Comparison of ENCODE assay signal across 11 cellular contexts in the genomic region with DNA sequence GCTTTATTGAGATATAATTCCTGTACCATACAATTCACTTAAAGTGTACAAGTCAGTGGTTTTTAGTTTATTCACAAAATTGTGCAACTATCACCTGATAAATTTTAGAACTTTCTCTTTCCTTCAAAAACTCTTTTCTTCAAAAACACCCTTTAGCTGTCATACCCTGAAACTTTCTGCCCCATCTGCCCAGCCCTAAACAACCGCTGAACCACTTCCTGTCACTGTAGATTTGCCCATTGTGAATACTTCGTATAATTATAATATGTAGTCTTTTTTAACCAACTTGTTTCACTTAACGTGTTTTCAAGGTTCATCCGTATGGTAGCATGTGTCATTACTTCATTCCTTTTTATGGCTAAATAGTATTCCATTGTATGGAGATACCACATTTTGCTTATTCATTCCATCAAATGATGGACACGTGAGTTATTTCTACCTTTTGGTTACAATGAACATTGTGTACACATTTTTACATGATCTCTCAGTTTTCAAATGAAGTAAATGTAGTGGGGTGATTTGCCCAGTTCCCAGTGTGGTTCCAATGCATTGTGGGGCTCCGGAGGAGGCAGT. TPM values are rescaled to one million over a fixed set of nuclear protein-coding genes. Genes with fewer than 3 reads are reported as not detected.
DNase-seq lines count a peak whose midpoint lies in the region; ATAC-seq, FAIRE-seq and TF ChIP-seq lines count a peak whose summit lies in the region.
"Had no signal": no experiment of that assay in that cellular context is flagged by ENCODE, and none has a peak within 500 bp of the region (broad histone marks: within the 10 kb centered on the region; RNA-seq: fewer than 3 reads in every experiment).

No MANE protein-coding gene starts in this region.

- peak; percentile 38 for DNase-seq in stimulated activated CD4-positive, alpha-beta T cell treated with anti-CD3 and anti-CD28 coated beads, Interleukin-4, amount 100 ng/mL, for 24 hours
- no peak for DNase-seq in stimulated activated CD4-positive, alpha-beta T cell treated with anti-CD3 and anti-CD28 coated beads, Interleukin-2, amount 100 ng/mL, for 48 hours
- peak; percentile 86 for DNase-seq in activated CD4-positive, alpha-beta T cell treated with anti-CD3 and anti-CD28 coated beads, Interleukin-2, amount 10 ng/mL, durations not matched to agents 24 days and 14 days
- DNase-seq in K562 (ENCODE audit: extremely low read depth in 1 of 4, low spot score in 3 of 4) (no peak), GDM1 (lab: John Stamatoyannopoulos, UW) (no peak), HTR-8/SVneo (ENCODE audit: insufficient read length, low spot score) (no peak)
- peak; percentile 43 to 68 for DNase-seq in stimulated activated naive CD8-positive, alpha-beta T cell treated with anti-CD3 and anti-CD28 coated beads, Interleukin-15, amount 100 ng/mL, for 72 hours

- WGBS in K562 (ENCODE audit: insufficient coverage, low coverage, missing lambda C conversion rate): 88% methylated on average over 6 of the region's 6 CpGs

- in situ Hi-C loops in K562 (cut with MboI): no loop called here

- no peak overlapping the region for H3K9ac ChIP-seq in K562 (ENCODE audit: insufficient read depth in 1 of 2, low read depth in 2 of 2, low read length in 2 of 2)

- H3K27ac ChIP-seq in K562 (ENCODE audit: extremely low read depth, low read depth, low read length): no peak overlapping the region
- H3K27ac ChIP-seq: cardiac muscle cell had no signal

- no peaks in the 10 kb centered on the region for H3K9me1 ChIP-seq in K562 (ENCODE audit: control insufficient read depth, insufficient read depth, low read length)

- intact Hi-C loops in activated CD4-positive, alpha-beta T cell treated with anti-CD3 and anti-CD28 coated beads, Interleukin-2, amount 10 ng/mL, durations not matched to agents 24 days and 14 days (cut with micrococcal nuclease): loop anchor here (1.0 to 2.0 kb wide), 2 partner anchors 12 to 16 kb away; no protein-coding TSS in a partner anchor
- intact Hi-C loops in K562 (cut with micrococcal nuclease): loop anchor here (1.0 kb wide), 1 partner anchor 311 kb away; no protein-coding TSS in a partner anchor

- no peak for TF ChIP-seq CTCF in K562 (IDR thresholded peaks at IDR 0.05 in 2 of 3, conservative IDR thresholded peaks at IDR 0.05 in 1 of 3; ENCODE audit: insufficient read depth in 2 of 3, low read depth in 1 of 3, low read length in 3 of 3)

- no peak overlapping the region for H3K4me3 ChIP-seq in K562
- H3K4me3 ChIP-seq: cardiac muscle cell had no signal

- no peak for TF ChIP-seq EP300 in K562 (IDR thresholded peaks at IDR 0.05; ENCODE audit: low read length)

- no peaks in the 10 kb centered on the region for H3K27me3 ChIP-seq in K562 (ENCODE audit: control insufficient read depth in 2 of 2, insufficient read depth in 2 of 2, low read length in 2 of 2)
- H3K27me3 ChIP-seq: cardiac muscle cell had no signal

- peaks cover 58% of the 10 kb centered on the region for H3K4me1 Mint-ChIP-seq in activated CD4-positive, alpha-beta T cell treated with anti-CD3 and anti-CD28 coated beads, Interleukin-2, amount 10 ng/mL, durations not matched to agents 24 days and 14 days
- peaks cover 71% of the 10 kb centered on the region for H3K4me1 Mint-ChIP-seq in stimulated activated naive CD8-positive, alpha-beta T cell treated with anti-CD3 and anti-CD28 coated beads, Interleukin-15, amount 100 ng/mL, for 72 hours

- H3K27me3 Mint-ChIP-seq in activated CD4-positive, alpha-beta T cell treated with anti-CD3 and anti-CD28 coated beads, Interleukin-2, amount 10 ng/mL, durations not matched to agents 24 days and 14 days: no peaks in the 10 kb centered on the region
- no peaks in the 10 kb centered on the region for H3K27me3 Mint-ChIP-seq in stimulated activated naive CD8-positive, alpha-beta T cell treated with anti-CD3 and anti-CD28 coated beads, Interleukin-15, amount 100 ng/mL, for 72 hours

- H4K20me1 ChIP-seq in K562 (replicated peaks; ENCODE audit: control insufficient read depth, insufficient read depth, low read length): 0 out of 2 replicates have a peak, but pooled peaks cover 3% of the 10 kb centered on the region

- H3K4me2 ChIP-seq in K562 (ENCODE audit: insufficient read depth, low read length): no peak overlapping the region

- peaks cover 15% of the 10 kb centered on the region; the same call in 2 of the 3 replicates for H3K79me2 ChIP-seq in K562 (ENCODE audit: control insufficient read depth, insufficient read depth, low read length)

- ATAC-seq in K562 (no peak), GM18505 (IDR thresholded peaks at IDR 0.05; ENCODE audit: unreplicated experiment) (no peak)
- peak; percentile 96 for ATAC-seq in stimulated activated naive CD8-positive, alpha-beta T cell treated with anti-CD3 and anti-CD28 coated beads, Interleukin-15, amount 100 ng/mL, for 72 hours

- no peaks in the 10 kb centered on the region for H3K9me3 Mint-ChIP-seq in activated CD4-positive, alpha-beta T cell treated with anti-CD3 and anti-CD28 coated beads, Interleukin-2, amount 10 ng/mL, durations not matched to agents 24 days and 14 days
- H3K9me3 Mint-ChIP-seq in stimulated activated naive CD8-positive, alpha-beta T cell treated with anti-CD3 and anti-CD28 coated beads, Interleukin-15, amount 100 ng/mL, for 72 hours: peaks cover 7 to 10% of the 10 kb centered on the region in 2 donors
- H3K9me3 Mint-ChIP-seq: neural crest cell had no signal

- H3K4me3 Mint-ChIP-seq in activated CD4-positive, alpha-beta T cell treated with anti-CD3 and anti-CD28 coated beads, Interleukin-2, amount 10 ng/mL, durations not matched to agents 24 days and 14 days: peak overlapping the region; percentile 52
- peak overlapping the region; percentile 0 to 14 for H3K4me3 Mint-ChIP-seq in stimulated activated naive CD8-positive, alpha-beta T cell treated with anti-CD3 and anti-CD28 coated beads, Interleukin-15, amount 100 ng/mL, for 72 hours
- H3K4me3 Mint-ChIP-seq: neural crest cell had no signal

- TF ChIP-seq RAD21 in K562 (CRISPR knock-in tag; conservative IDR thresholded peaks at IDR 0.05 in 1 of 2, IDR thresholded peaks at IDR 0.05 in 1 of 2): no peak

- peaks cover 78% of the 10 kb centered on the region for H3K36me3 ChIP-seq in K562 (ENCODE audit: control insufficient read depth, insufficient read depth, low read length)
- H3K36me3 ChIP-seq: cardiac muscle cell had no signal

- CTCF ChIA-PET in K562 (lab: Yijun Ruan, JAX; ENCODE audit: low intra/inter-chr PET ratio): interaction anchor here (1.0 to 4.1 kb wide), 5 partner anchors 26 to 311 kb away, joined by 3 to 24 read pairs (median 6); no protein-coding TSS in a partner anchor

- BruUV-seq in K562 (replicated peaks; lab: Mats Ljungman, UMichigan): no TSS peak

- FAIRE-seq in K562 (lab: Jason Lieb, UNC) (no peak), HTR-8/SVneo (lab: Jason Lieb, UNC) (no peak)

- no peak overlapping the region for H2AFZ ChIP-seq in K562 (ENCODE audit: low read depth, low read length)

- POLR2A ChIA-PET in K562 (lab: Yijun Ruan, JAX): interaction anchor here (0.6 to 0.9 kb wide), 2 partner anchors 12 to 16 kb away, joined by 3 to 4 read pairs; no protein-coding TSS in a partner anchor

- H3K36me3 Mint-ChIP-seq in activated CD4-positive, alpha-beta T cell treated with anti-CD3 and anti-CD28 coated beads, Interleukin-2, amount 10 ng/mL, durations not matched to agents 24 days and 14 days (ENCODE audit: low read depth): peaks cover 59% of the 10 kb centered on the region

- TF ChIP-seq POLR2A in K562 (conservative IDR thresholded peaks at IDR 0.05) (no peak), GM18505 (IDR thresholded peaks at IDR 0.05; ENCODE audit: borderline replicate concordance, extremely low read depth, insufficient read depth, insufficient read length) (no peak)

- no peaks in the 10 kb centered on the region; a peak in 2 of 5 replicates for H3K4me1 ChIP-seq in K562 (replicated peaks in 1 of 2; ENCODE audit: control insufficient read depth in 2 of 2, insufficient read depth in 2 of 2, low read length in 2 of 2)

- no peaks in the 10 kb centered on the region; the same call in 1 of the 2 replicates for H3K9me3 ChIP-seq in K562 (replicated peaks; ENCODE audit: control insufficient read depth, insufficient read depth, low read depth, low read length)

- peak overlapping the region; percentile 87 for H3K27ac Mint-ChIP-seq in activated CD4-positive, alpha-beta T cell treated with anti-CD3 and anti-CD28 coated beads, Interleukin-2, amount 10 ng/mL, durations not matched to agents 24 days and 14 days
- H3K27ac Mint-ChIP-seq in stimulated activated naive CD8-positive, alpha-beta T cell treated with anti-CD3 and anti-CD28 coated beads, Interleukin-15, amount 100 ng/mL, for 72 hours: peak overlapping the region; percentile 17 to 22

RNA-seq across cellular contexts. Expression of gene WNT4, which starts 37.9 kb away (rescaled TPM):
- not detected in 2 replicates for total RNA-seq in activated CD4-positive, alpha-beta T cell treated with anti-CD3 and anti-CD28 coated beads, Interleukin-2, amount 10 ng/mL, durations not matched to agents 24 days and 14 days
- total RNA-seq in K562 (2011; cell fraction: chromatin; rRNA removed; ENCODE audit: low replicate concordance): not detected in 2 replicates
- total RNA-seq in K562 (2011; cell fraction: nucleolus; rRNA removed): not detected in 2 replicates
- total RNA-seq in K562 (2011; cell fraction: nucleoplasm; rRNA removed): not detected in 2 replicates
- total RNA-seq in K562 (2014; rRNA removed) (not detected in 2 replicates), K562 (2014; rRNA removed; fragmentation: Illumina TruSeq; extraction: Trizol) (not detected in 2 replicates), K562 (2015; rRNA removed; fragmentation: Illumina TruSeq; extraction: Trizol) (not detected in 2 replicates), K562 (2021) (0.04 TPM in 1 of 2 replicates, not detected in the other)
- polyA plus RNA-seq in K562 (2011; rRNA removed) (not detected in 2 replicates), K562 (2014; fragmentation: Illumina TruSeq; extraction: Trizol) (not detected in 2 replicates), K562 (2014; fragmentation: Nextera tagmentation; extraction: Ambion mirVana) (under 1 TPM in 1 of 2 experiments, not detected in 1; 0.01 TPM), K562 (2014; rRNA removed) (not detected in 2 replicates)
- polyA plus RNA-seq in K562 (2011; cell fraction: cytosol; rRNA removed): 0.01 and 0.03 TPM in 2 replicates
- polyA plus RNA-seq in K562 (2011; cell fraction: nucleus; rRNA removed): not detected in 2 replicates
- polyA plus RNA-seq in K562 (2012): 0.05 and 0.07 TPM in 2 replicates
- not detected in 2 replicates for polyA minus RNA-seq in K562 (2011; rRNA and poly(A)+ RNA removed)
- not detected in 2 replicates for polyA minus RNA-seq in K562 (2011; cell fraction: cytosol; rRNA and poly(A)+ RNA removed)
- polyA minus RNA-seq in K562 (2011; cell fraction: nucleus; rRNA and poly(A)+ RNA removed): not detected in 2 replicates
- total RNA-seq: cardiac muscle cell, epithelial cell of proximal tubule had no signal
- polyA plus RNA-seq: cardiac muscle cell had no signal

RNA-seq across cellular contexts. Expression of gene CDC42, which starts 52.4 kb away (rescaled TPM):
- total RNA-seq in activated CD4-positive, alpha-beta T cell treated with anti-CD3 and anti-CD28 coated beads, Interleukin-2, amount 10 ng/mL, durations not matched to agents 24 days and 14 days: 307 and 321 TPM in 2 replicates
- total RNA-seq in K562 (2011; cell fraction: chromatin; rRNA removed; ENCODE audit: low replicate concordance): 27.3 and 52.8 TPM in 2 replicates
- 16.5 and 16.7 TPM in 2 replicates for total RNA-seq in K562 (2011; cell fraction: nucleolus; rRNA removed)
- 28.4 and 33.8 TPM in 2 replicates for total RNA-seq in K562 (2011; cell fraction: nucleoplasm; rRNA removed)
- total RNA-seq in K562 (2014; rRNA removed) (186 and 222 TPM in 2 replicates), K562 (2014; rRNA removed; fragmentation: Illumina TruSeq; extraction: Trizol) (370 and 448 TPM in 2 replicates), K562 (2015; rRNA removed; fragmentation: Illumina TruSeq; extraction: Trizol) (313 and 336 TPM in 2 replicates), K562 (2021) (242 and 247 TPM in 2 replicates)
- polyA plus RNA-seq in K562 (2011; rRNA removed) (331 and 398 TPM in 2 replicates), K562 (2014; fragmentation: Illumina TruSeq; extraction: Trizol) (345 and 351 TPM in 2 replicates), K562 (2014; fragmentation: Nextera tagmentation; extraction: Ambion mirVana) (100 to 1,000 TPM; 230 to 325 TPM), K562 (2014; rRNA removed) (192 and 212 TPM in 2 replicates)
- 104 and 188 TPM in 2 replicates for polyA plus RNA-seq in K562 (2011; cell fraction: cytosol; rRNA removed)
- 43.4 and 84.2 TPM in 2 replicates for polyA plus RNA-seq in K562 (2011; cell fraction: nucleus; rRNA removed)
- 204 and 451 TPM in 2 replicates for polyA plus RNA-seq in K562 (2012)
- polyA minus RNA-seq in K562 (2011; rRNA and poly(A)+ RNA removed): 345 and 401 TPM in 2 replicates
- polyA minus RNA-seq in K562 (2011; cell fraction: cytosol; rRNA and poly(A)+ RNA removed): 105 and 170 TPM in 2 replicates
- 11.2 and 35.4 TPM in 2 replicates for polyA minus RNA-seq in K562 (2011; cell fraction: nucleus; rRNA and poly(A)+ RNA removed)

Comparison
In these comparisons a context has a peak if more than half of its experiments do, and no peak if none do; other contexts are left out.
1. DNase-seq: peak in stimulated activated CD4-positive, alpha-beta T cell treated with anti-CD3 and anti-CD28 coated beads, Interleukin-4, amount 100 ng/mL, for 24 hours (single experiment), activated CD4-positive, alpha-beta T cell treated with anti-CD3 and anti-CD28 coated beads, Interleukin-2, amount 10 ng/mL, durations not matched to agents 24 days and 14 days (single experiment) and stimulated activated naive CD8-positive, alpha-beta T cell treated with anti-CD3 and anti-CD28 coated beads, Interleukin-15, amount 100 ng/mL, for 72 hours (2 of 2); none in stimulated activated CD4-positive, alpha-beta T cell treated with anti-CD3 and anti-CD28 coated beads, Interleukin-2, amount 100 ng/mL, for 48 hours (0 of 2), K562 (0 of 4), GDM1 (single experiment) and HTR-8/SVneo (single experiment).